In the genomic region with DNA sequence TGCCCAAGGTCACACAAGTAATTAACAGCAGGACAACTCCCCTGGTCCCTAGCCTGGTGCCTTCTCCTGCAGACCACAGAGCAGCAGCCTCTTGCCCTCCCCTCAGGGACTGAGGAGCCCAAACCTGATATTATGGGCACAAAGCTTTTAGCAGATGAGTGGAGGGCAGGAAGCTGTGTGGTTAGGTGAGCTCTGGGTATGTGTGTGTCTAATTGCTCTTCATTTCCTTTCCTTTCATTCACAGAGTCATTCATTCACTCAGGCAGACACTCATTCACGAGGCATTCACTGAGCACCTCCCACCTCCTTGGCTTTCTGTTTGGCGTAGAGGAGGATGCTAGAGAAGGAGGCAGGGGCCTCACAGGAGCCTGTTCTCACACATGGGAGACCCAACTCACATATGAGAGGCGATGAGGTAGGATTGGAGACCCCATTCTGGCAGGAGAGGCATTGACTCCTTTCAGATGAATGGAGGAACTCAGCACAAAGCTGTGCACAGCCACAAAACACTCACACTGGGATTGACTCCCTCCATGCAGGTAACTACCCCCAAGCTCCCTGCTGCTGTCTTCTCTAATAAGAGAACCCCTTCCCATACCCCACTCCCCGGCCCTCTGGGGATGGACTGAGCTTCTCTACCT, we compare ENCODE assay signal across 1 cellular context.
TF ChIP-seq lines count a peak whose summit lies in the region.

No MANE protein-coding gene starts in this region.

TF ChIP-seq in GM23338, 12 proteins besides CTCF, POLR2A, EP300 and RAD21 (continued from another document):
- TF ChIP-seq, protein P1, sequence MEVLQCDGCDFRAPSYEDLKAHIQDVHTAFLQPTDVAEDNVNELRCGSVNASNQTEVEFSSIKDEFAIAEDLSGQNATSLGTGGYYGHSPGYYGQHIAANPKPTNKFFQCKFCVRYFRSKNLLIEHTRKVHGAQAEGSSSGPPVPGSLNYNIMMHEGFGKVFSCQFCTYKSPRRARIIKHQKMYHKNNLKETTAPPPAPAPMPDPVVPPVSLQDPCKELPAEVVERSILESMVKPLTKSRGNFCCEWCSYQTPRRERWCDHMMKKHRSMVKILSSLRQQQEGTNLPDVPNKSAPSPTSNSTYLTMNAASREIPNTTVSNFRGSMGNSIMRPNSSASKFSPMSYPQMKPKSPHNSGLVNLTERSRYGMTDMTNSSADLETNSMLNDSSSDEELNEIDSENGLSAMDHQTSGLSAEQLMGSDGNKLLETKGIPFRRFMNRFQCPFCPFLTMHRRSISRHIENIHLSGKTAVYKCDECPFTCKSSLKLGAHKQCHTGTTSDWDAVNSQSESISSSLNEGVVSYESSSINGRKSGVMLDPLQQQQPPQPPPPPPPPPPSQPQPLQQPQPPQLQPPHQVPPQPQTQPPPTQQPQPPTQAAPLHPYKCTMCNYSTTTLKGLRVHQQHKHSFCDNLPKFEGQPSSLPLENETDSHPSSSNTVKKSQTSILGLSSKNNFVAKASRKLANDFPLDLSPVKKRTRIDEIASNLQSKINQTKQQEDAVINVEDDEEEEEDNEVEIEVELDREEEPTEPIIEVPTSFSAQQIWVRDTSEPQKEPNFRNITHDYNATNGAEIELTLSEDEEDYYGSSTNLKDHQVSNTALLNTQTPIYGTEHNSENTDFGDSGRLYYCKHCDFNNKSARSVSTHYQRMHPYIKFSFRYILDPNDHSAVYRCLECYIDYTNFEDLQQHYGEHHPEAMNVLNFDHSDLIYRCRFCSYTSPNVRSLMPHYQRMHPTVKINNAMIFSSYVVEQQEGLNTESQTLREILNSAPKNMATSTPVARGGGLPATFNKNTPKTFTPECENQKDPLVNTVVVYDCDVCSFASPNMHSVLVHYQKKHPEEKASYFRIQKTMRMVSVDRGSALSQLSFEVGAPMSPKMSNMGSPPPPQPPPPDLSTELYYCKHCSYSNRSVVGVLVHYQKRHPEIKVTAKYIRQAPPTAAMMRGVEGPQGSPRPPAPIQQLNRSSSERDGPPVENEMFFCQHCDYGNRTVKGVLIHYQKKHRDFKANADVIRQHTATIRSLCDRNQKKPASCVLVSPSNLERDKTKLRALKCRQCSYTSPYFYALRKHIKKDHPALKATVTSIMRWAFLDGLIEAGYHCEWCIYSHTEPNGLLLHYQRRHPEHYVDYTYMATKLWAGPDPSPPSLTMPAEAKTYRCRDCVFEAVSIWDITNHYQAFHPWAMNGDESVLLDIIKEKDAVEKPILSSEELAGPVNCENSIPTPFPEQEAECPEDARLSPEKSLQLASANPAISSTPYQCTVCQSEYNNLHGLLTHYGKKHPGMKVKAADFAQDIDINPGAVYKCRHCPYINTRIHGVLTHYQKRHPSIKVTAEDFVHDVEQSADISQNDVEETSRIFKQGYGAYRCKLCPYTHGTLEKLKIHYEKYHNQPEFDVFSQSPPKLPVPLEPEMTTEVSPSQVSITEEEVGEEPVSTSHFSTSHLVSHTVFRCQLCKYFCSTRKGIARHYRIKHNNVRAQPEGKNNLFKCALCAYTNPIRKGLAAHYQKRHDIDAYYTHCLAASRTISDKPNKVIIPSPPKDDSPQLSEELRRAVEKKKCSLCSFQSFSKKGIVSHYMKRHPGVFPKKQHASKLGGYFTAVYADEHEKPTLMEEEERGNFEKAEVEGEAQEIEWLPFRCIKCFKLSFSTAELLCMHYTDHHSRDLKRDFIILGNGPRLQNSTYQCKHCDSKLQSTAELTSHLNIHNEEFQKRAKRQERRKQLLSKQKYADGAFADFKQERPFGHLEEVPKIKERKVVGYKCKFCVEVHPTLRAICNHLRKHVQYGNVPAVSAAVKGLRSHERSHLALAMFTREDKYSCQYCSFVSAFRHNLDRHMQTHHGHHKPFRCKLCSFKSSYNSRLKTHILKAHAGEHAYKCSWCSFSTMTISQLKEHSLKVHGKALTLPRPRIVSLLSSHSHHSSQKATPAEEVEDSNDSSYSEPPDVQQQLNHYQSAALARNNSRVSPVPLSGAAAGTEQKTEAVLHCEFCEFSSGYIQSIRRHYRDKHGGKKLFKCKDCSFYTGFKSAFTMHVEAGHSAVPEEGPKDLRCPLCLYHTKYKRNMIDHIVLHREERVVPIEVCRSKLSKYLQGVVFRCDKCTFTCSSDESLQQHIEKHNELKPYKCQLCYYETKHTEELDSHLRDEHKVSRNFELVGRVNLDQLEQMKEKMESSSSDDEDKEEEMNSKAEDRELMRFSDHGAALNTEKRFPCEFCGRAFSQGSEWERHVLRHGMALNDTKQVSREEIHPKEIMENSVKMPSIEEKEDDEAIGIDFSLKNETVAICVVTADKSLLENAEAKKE (CRISPR knock-in tag; IDR thresholded peaks at IDR 0.05) = no peak
- TF ChIP-seq, protein P2, sequence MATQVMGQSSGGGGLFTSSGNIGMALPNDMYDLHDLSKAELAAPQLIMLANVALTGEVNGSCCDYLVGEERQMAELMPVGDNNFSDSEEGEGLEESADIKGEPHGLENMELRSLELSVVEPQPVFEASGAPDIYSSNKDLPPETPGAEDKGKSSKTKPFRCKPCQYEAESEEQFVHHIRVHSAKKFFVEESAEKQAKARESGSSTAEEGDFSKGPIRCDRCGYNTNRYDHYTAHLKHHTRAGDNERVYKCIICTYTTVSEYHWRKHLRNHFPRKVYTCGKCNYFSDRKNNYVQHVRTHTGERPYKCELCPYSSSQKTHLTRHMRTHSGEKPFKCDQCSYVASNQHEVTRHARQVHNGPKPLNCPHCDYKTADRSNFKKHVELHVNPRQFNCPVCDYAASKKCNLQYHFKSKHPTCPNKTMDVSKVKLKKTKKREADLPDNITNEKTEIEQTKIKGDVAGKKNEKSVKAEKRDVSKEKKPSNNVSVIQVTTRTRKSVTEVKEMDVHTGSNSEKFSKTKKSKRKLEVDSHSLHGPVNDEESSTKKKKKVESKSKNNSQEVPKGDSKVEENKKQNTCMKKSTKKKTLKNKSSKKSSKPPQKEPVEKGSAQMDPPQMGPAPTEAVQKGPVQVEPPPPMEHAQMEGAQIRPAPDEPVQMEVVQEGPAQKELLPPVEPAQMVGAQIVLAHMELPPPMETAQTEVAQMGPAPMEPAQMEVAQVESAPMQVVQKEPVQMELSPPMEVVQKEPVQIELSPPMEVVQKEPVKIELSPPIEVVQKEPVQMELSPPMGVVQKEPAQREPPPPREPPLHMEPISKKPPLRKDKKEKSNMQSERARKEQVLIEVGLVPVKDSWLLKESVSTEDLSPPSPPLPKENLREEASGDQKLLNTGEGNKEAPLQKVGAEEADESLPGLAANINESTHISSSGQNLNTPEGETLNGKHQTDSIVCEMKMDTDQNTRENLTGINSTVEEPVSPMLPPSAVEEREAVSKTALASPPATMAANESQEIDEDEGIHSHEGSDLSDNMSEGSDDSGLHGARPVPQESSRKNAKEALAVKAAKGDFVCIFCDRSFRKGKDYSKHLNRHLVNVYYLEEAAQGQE (IDR thresholded peaks at IDR 0.05; ENCODE audit: unreplicated experiment) = no peak
- no peak for TF ChIP-seq EZH2 (IDR thresholded peaks at IDR 0.05; ENCODE audit: low read depth, unreplicated experiment)
- no peak for TF ChIP-seq POLR2AphosphoS5 (IDR thresholded peaks at IDR 0.05; ENCODE audit: low read depth)
- no peak for TF ChIP-seq CREB1 (CRISPR knock-in tag; IDR thresholded peaks at IDR 0.05; ENCODE audit: low read depth)
- no peak for TF ChIP-seq NANOG (IDR thresholded peaks at IDR 0.05; ENCODE audit: borderline replicate concordance)
TF ChIP-seq in GM23338: peak in this region for 0.
